ENCODE assay signal across 24 cellular contexts in genomic region chr2:152019732-152020131, GRCh38.
DNase-seq lines count a peak whose midpoint lies in the region; ATAC-seq, FAIRE-seq and TF ChIP-seq lines count a peak whose summit lies in the region.
"Had no signal": no experiment of that assay in that cellular context is flagged by ENCODE, and none has a peak within 500 bp of the region (broad histone marks: within the 10 kb centered on the region; RNA-seq: fewer than 3 reads in every experiment).

No MANE protein-coding gene starts in this region.

- BruUV-seq in GM12878 (replicated peaks; lab: Mats Ljungman, UMichigan) = no TSS peak

- no peak overlapping the region for H2AFZ ChIP-seq in GM12878 (ENCODE audit: control insufficient read depth, low read depth, low read length)

- POLR2A ChIA-PET in GM12878 (lab: Charles Lee) = no interaction called here

- ATAC-seq in GM19372 (IDR thresholded peaks at IDR 0.05; ENCODE audit: low read depth, unreplicated experiment) = peak; percentile 50
- peak; percentile 48 for ATAC-seq in HG03469 (IDR thresholded peaks at IDR 0.05; ENCODE audit: unreplicated experiment)
- ATAC-seq in GM12878 = peak; percentile 44; the same call in 1 of the 3 replicates
- ATAC-seq in GM21360 (IDR thresholded peaks at IDR 0.05; ENCODE audit: unreplicated experiment) = no peak
- ATAC-seq: PC-3 had no signal

- no peaks in the 10 kb centered on the region for H4K20me1 ChIP-seq in GM12878 (ENCODE audit: control insufficient read depth, insufficient read depth)

- intact Hi-C loops in GM12878 (cut with micrococcal nuclease; ENCODE audit: unreplicated experiment) = no loop called here

- SMC1A ChIA-PET in GM12878 (lab: Charles Lee; ENCODE audit: uncharacterized antibody, unreplicated experiment) = no interaction called here

- no peak for DNase-seq in GM18507 (ENCODE audit: extremely low spot score, insufficient read length, low read depth)
- no peak for DNase-seq in GM12878 (ENCODE audit: low read depth, low spot score)
- DNase-seq in NCI-H774 (lab: John Stamatoyannopoulos, UW) = no peak
- no peak for DNase-seq in NCI-H187 (lab: John Stamatoyannopoulos, UW)
- DNase-seq: C1 segment of cervical spinal cord; CD8-positive, alpha-beta memory T cell; DMS53; H7; HFFc6; KG1; NCI-H1048; NCI-H1436 treated with DMSO at 0.1 percent for 48 hours; NCI-H2029 treated with DMSO at 0.1 percent for 48 hours; NCI-H510A; NCI-H748 treated with DMSO at 0.1 percent for 48 hours; PC-3; RPMI8226; SHP77 treated with DMSO at 0.1 percent for 48 hours; SK-N-SH; T-helper 1 cell; T-helper 9 cell had no signal

- no peak for TF ChIP-seq POLR2A in GM12878 (IDR thresholded peaks at IDR 0.05; ENCODE audit: low read depth, low read length)

- no peak for TF ChIP-seq RAD21 in GM12878 (IDR thresholded peaks at IDR 0.05; ENCODE audit: insufficient read depth, low read depth, low read length)

- no peak overlapping the region for H3K9ac ChIP-seq in GM12878 (ENCODE audit: control insufficient read depth, insufficient read depth, low read length)
- H3K9ac ChIP-seq: SK-N-SH had no signal

- no peaks in the 10 kb centered on the region for H3K9me3 ChIP-seq in GM12878 (replicated peaks; ENCODE audit: control insufficient read depth, insufficient read depth, low read length)
- H3K9me3 ChIP-seq: SK-N-SH had no signal

- CTCF ChIA-PET in GM12878 (lab: Yijun Ruan, JAX) = interaction anchor here (0.6 kb wide), 1 partner anchor 293 kb away, joined by 3 read pairs; no protein-coding TSS in a partner anchor

- H3K27me3 ChIP-seq in GM12878 (replicated peaks in 1 of 2; ENCODE audit: control insufficient read depth in 2 of 2, insufficient read depth in 2 of 2, low read length in 1 of 2) = no peaks in the 10 kb centered on the region

- H3K27ac ChIP-seq in GM12878 (ENCODE audit: control insufficient read depth, insufficient read depth) = no peak overlapping the region

- no peaks in the 10 kb centered on the region for H3K79me2 ChIP-seq in GM12878 (ENCODE audit: control insufficient read depth, insufficient read depth, low read length)

- no peak for TF ChIP-seq EP300 in GM12878 (IDR thresholded peaks at IDR 0.05; ENCODE audit: borderline replicate concordance in 1 of 2, control insufficient read depth in 1 of 2, low read depth in 2 of 2, low read length in 2 of 2)

- H3K4me2 ChIP-seq in GM12878 (ENCODE audit: control insufficient read depth, insufficient read depth) = no peak overlapping the region
- H3K4me2 ChIP-seq: SK-N-SH had no signal

- no peak for TF ChIP-seq CTCF in GM12878 (IDR thresholded peaks at IDR 0.05 in 2 of 3, conservative IDR thresholded peaks at IDR 0.05 in 1 of 3; ENCODE audit: control insufficient read depth in 2 of 3, extremely low read depth in 1 of 3, insufficient read depth in 1 of 3, low read depth in 3 of 3, low read length in 3 of 3)

- in situ Hi-C loops in GM12878 (cut with MboI) = no loop called here

- FAIRE-seq in GM18507 (lab: Jason Lieb, UNC) = peak; percentile 57
- FAIRE-seq in GM12878 (lab: Jason Lieb, UNC) = no peak

- H3K36me3 ChIP-seq in GM12878 (ENCODE audit: control insufficient read depth in 2 of 2, insufficient read depth in 2 of 2, low read length in 1 of 2) = no peaks in the 10 kb centered on the region

- RAD21 ChIA-PET in GM12878 (lab: Charles Lee; ENCODE audit: unreplicated experiment) = no interaction called here

- H3K4me1 ChIP-seq in GM12878 (ENCODE audit: control insufficient read depth, insufficient read depth, low read length) = no peaks in the 10 kb centered on the region; the same call in 1 of the 2 replicates

- H3K4me3 ChIP-seq in GM12878 = no peak overlapping the region

TF ChIP-seq in GM12878, 131 proteins besides CTCF, POLR2A, EP300 and RAD21:
- TF ChIP-seq PKNOX1 (IDR thresholded peaks at IDR 0.05) (no peak), FOXK2 (IDR thresholded peaks at IDR 0.05) (no peak), SPI1 (IDR thresholded peaks at IDR 0.05; ENCODE audit: borderline replicate concordance, insufficient read depth, low read depth, low read length) (peak; percentile 60), EZH2 (IDR thresholded peaks at IDR 0.05; ENCODE audit: borderline replicate concordance, control insufficient read depth, low read depth, low read length) (no peak)
